1 cellular context compared by ENCODE assay signal in the genomic region with DNA sequence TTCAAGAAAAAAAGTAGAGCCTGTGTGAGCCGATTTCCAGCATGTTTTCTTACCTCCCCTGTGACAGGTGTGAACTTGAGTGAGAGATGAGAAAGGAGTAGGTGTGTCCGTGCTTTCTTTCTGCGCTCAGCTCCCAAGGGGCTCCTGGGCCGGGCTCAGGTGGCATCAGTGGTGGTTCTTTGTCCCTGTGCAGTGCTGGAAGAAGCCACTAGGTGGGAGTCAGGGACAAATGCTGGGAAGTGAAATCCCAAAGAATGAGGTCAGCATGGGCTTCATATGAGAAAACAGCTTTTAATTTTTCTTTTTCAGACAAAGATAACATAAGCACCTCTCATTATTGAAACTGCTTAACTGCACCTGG.
TF ChIP-seq lines count a peak whose summit lies in the region.

No MANE protein-coding gene starts in this region.

TF ChIP-seq in K562, 482 proteins besides CTCF, POLR2A, EP300 and RAD21 (continued from another document):
- TF ChIP-seq, protein P1, sequence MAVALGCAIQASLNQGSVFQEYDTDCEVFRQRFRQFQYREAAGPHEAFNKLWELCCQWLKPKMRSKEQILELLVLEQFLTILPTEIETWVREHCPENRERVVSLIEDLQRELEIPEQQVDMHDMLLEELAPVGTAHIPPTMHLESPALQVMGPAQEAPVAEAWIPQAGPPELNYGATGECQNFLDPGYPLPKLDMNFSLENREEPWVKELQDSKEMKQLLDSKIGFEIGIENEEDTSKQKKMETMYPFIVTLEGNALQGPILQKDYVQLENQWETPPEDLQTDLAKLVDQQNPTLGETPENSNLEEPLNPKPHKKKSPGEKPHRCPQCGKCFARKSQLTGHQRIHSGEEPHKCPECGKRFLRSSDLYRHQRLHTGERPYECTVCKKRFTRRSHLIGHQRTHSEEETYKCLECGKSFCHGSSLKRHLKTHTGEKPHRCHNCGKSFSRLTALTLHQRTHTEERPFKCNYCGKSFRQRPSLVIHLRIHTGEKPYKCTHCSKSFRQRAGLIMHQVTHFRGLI (CRISPR knock-in tag; IDR thresholded peaks at IDR 0.05), result no peak
- TF ChIP-seq HCFC1 (IDR thresholded peaks at IDR 0.05; ENCODE audit: low read depth, low read length) (no peak), CEBPG (CRISPR knock-in tag; IDR thresholded peaks at IDR 0.05) (no peak), CEBPG (tag; conservative IDR thresholded peaks at IDR 0.05 in 1 of 2, IDR thresholded peaks at IDR 0.05 in 1 of 2) (no peak), FIP1L1 (IDR thresholded peaks at IDR 0.05; ENCODE audit: low read depth, low read length, poor library complexity, severe bottlenecking) (no peak), TEAD1 (CRISPR knock-in tag; IDR thresholded peaks at IDR 0.05) (no peak), JUND (IDR thresholded peaks at IDR 0.05; ENCODE audit: borderline replicate concordance, low read depth, low read length) (peak; percentile 85), JUND (tag; IDR thresholded peaks at IDR 0.05; ENCODE audit: borderline replicate concordance, low read depth, low read length) (peak; percentile 83), NFXL1 (CRISPR knock-in tag; IDR thresholded peaks at IDR 0.05) (no peak)
- TF ChIP-seq, protein P2, sequence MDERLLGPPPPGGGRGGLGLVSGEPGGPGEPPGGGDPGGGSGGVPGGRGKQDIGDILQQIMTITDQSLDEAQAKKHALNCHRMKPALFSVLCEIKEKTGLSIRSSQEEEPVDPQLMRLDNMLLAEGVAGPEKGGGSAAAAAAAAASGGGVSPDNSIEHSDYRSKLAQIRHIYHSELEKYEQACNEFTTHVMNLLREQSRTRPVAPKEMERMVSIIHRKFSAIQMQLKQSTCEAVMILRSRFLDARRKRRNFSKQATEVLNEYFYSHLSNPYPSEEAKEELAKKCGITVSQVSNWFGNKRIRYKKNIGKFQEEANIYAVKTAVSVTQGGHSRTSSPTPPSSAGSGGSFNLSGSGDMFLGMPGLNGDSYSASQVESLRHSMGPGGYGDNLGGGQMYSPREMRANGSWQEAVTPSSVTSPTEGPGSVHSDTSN (CRISPR knock-in tag; IDR thresholded peaks at IDR 0.05; ENCODE audit: low read depth), result no peak
- TF ChIP-seq, protein P2 (tag; conservative IDR thresholded peaks at IDR 0.05; ENCODE audit: low read depth), result no peak
- TF ChIP-seq, protein P3, sequence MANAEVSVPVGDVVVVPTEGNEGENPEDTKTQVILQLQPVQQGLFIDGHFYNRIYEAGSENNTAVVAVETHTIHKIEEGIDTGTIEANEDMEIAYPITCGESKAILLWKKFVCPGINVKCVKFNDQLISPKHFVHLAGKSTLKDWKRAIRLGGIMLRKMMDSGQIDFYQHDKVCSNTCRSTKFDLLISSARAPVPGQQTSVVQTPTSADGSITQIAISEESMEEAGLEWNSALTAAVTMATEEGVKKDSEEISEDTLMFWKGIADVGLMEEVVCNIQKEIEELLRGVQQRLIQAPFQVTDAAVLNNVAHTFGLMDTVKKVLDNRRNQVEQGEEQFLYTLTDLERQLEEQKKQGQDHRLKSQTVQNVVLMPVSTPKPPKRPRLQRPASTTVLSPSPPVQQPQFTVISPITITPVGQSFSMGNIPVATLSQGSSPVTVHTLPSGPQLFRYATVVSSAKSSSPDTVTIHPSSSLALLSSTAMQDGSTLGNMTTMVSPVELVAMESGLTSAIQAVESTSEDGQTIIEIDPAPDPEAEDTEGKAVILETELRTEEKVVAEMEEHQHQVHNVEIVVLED (CRISPR knock-in tag; IDR thresholded peaks at IDR 0.05), result no peak
